8 cellular contexts compared by ENCODE assay signal in genomic region chr13:51397262-51397933, GRCh38. TPM values are rescaled to one million over a fixed set of nuclear protein-coding genes. Genes with fewer than 3 reads are reported as not detected.
DNase-seq lines count a peak whose midpoint lies in the region; ATAC-seq and TF ChIP-seq lines count a peak whose summit lies in the region.

No MANE protein-coding gene starts in this region.

- H3K4me3 ChIP-seq in AG10803 (ENCODE audit: low read length) (no peak overlapping the region), fibroblast of pulmonary artery (replicated peaks; ENCODE audit: low read depth, low read length) (no peak overlapping the region)

- H3K27me3 Mint-ChIP-seq in CD14-positive monocyte (ENCODE audit: low read depth in 3 of 3) = no peaks in the 10 kb centered on the region

- peaks cover 22 to 38% of the 10 kb centered on the region in 2 donors for H3K36me3 Mint-ChIP-seq in CD14-positive monocyte

- H3K4me3 Mint-ChIP-seq in CD14-positive monocyte = no peak overlapping the region

- no peak for ATAC-seq in HG02571 (IDR thresholded peaks at IDR 0.05; ENCODE audit: unreplicated experiment)

- peaks cover 9% of the 10 kb centered on the region for H3K4me1 Mint-ChIP-seq in CD14-positive monocyte

- H3K9me3 Mint-ChIP-seq in CD14-positive monocyte = no peaks in the 10 kb centered on the region

- DNase-seq in AG10803 (ENCODE audit: low read depth) = peak; percentile 94
- peak; percentile 18 for DNase-seq in NCI-H2227 treated with DMSO at 0.1 percent for 48 hours (lab: John Stamatoyannopoulos, UW)
- peak; percentile 71 for DNase-seq in fibroblast of pulmonary artery (ENCODE audit: low read depth)
- peak; percentile 1 for DNase-seq in occipital lobe (lab: John Stamatoyannopoulos, UW)
- DNase-seq in kidney tubule cell (ENCODE audit: low spot score) = no peak
- DNase-seq in CD14-positive monocyte (ENCODE audit: low spot score) = no peak
- DNase-seq in COLO668 (lab: John Stamatoyannopoulos, UW; ENCODE audit: unreplicated experiment) = no peak

- H3K27ac Mint-ChIP-seq in CD14-positive monocyte = peak overlapping the region in 1 of 7 donors; percentile 40

- TF ChIP-seq CTCF in AG10803 (conservative IDR thresholded peaks at IDR 0.05; ENCODE audit: low read length) (no peak), fibroblast of pulmonary artery (IDR thresholded peaks at IDR 0.05; ENCODE audit: low read length, missing control alignments) (no peak), CD14-positive monocyte (IDR thresholded peaks at IDR 0.05) (no peak)

- intact Hi-C loops in CD14-positive monocyte (cut with micrococcal nuclease) = no loop called here

RNA-seq across cellular contexts. Expression of gene INTS6, which starts 55.4 kb away (rescaled TPM):
- total RNA-seq in occipital lobe = 52.9 TPM
- 10 to 100 TPM; 10.8 to 11.6 TPM for polyA plus RNA-seq in CD14-positive monocyte

RNA-seq across cellular contexts. Expression of gene SERPINE3, which starts 57.9 kb away (rescaled TPM):
- total RNA-seq in occipital lobe = 0.16 TPM
- not detected for polyA plus RNA-seq in CD14-positive monocyte

Comparison
In these comparisons a context has a peak if more than half of its experiments do, and no peak if none do; other contexts are left out.
1. DNase-seq: peak in AG10803 (single experiment), NCI-H2227 treated with DMSO at 0.1 percent for 48 hours (single experiment), fibroblast of pulmonary artery (single experiment) and occipital lobe (single experiment); none in kidney tubule cell (single experiment), CD14-positive monocyte (single experiment) and COLO668 (single experiment).